In the genomic region with DNA sequence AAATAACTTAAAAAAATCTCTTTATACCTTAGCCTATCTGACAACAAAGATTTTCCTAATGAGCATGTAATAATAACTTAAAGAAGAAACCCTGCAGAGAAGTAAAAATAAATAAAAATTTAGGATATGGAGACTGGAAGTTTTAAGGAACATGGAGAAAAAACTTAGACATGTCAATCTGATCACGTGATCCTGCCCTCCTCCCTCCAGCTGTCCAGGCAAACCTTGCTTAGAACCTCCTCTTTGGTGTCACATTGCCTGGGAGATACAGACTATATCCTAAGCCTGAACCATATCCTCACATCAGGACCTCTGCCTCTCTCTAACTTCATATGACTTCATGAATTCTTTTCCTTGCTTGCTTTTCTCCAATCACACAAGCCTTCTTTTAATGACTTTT, we compare ENCODE assay signal across 7 cellular contexts.
"Had no signal": no experiment of that assay in that cellular context is flagged by ENCODE, and none has a peak within 500 bp of the region (broad histone marks: within the 10 kb centered on the region; RNA-seq: fewer than 3 reads in every experiment).

No MANE protein-coding gene starts in this region.

- H3K27ac ChIP-seq: HL-60, KMS-11 had no signal

- FAIRE-seq: HTR-8/SVneo had no signal

- H3K36me3 Mint-ChIP-seq: IgD-negative memory B cell had no signal

- H3K4me2 ChIP-seq: KMS-11 had no signal

- H3K4me1 Mint-ChIP-seq: IgD-negative memory B cell had no signal

- H3K27me3 Mint-ChIP-seq: IgD-negative memory B cell had no signal

- H3K27ac Mint-ChIP-seq: IgD-negative memory B cell had no signal

- H3K9ac ChIP-seq: KMS-11 had no signal

- H3K4me3 Mint-ChIP-seq: IgD-negative memory B cell had no signal

- DNase-seq: IMR-90, KBM-7, KG1 had no signal
